In genomic region chr16:85139888-85140339, GRCh38 we compare ENCODE assay signal across 1 cellular context.
TF ChIP-seq lines count a peak whose summit lies in the region.

No MANE protein-coding gene starts in this region.

TF ChIP-seq in HepG2, 621 proteins besides CTCF, POLR2A, EP300 and RAD21 (continued from another document):
- TF ChIP-seq, protein P1, sequence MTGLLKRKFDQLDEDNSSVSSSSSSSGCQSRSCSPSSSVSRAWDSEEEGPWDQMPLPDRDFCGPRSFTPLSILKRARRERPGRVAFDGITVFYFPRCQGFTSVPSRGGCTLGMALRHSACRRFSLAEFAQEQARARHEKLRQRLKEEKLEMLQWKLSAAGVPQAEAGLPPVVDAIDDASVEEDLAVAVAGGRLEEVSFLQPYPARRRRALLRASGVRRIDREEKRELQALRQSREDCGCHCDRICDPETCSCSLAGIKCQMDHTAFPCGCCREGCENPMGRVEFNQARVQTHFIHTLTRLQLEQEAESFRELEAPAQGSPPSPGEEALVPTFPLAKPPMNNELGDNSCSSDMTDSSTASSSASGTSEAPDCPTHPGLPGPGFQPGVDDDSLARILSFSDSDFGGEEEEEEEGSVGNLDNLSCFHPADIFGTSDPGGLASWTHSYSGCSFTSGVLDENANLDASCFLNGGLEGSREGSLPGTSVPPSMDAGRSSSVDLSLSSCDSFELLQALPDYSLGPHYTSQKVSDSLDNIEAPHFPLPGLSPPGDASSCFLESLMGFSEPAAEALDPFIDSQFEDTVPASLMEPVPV (CRISPR knock-in tag; IDR thresholded peaks at IDR 0.05): no peak
- TF ChIP-seq ZBTB20 (CRISPR knock-in tag; IDR thresholded peaks at IDR 0.05; ENCODE audit: borderline replicate concordance, low read depth): no peak
